ENCODE assay signal across 11 cellular contexts in genomic region chr4:24794111-24794860, GRCh38. TPM values are rescaled to one million over a fixed set of nuclear protein-coding genes. Genes with fewer than 3 reads are reported as not detected.
A peak's percentile ranks its signal among the peaks of the same experiment; 100 is the strongest.
DNase-seq lines count a peak whose midpoint lies in the region; ATAC-seq and TF ChIP-seq lines count a peak whose summit lies in the region.
"Had no signal": no experiment of that assay in that cellular context is flagged by ENCODE, and none has a peak within 500 bp of the region (broad histone marks: within the 10 kb centered on the region; RNA-seq: fewer than 3 reads in every experiment).

No MANE protein-coding gene starts in this region.

- DNase-seq in SK-N-SH, result no peak
- peak; percentile 28 to 32 for DNase-seq in heart right ventricle
- peak; percentile 41 to 60 for DNase-seq in psoas muscle
- DNase-seq in MV-4-11 (lab: John Stamatoyannopoulos, UW), result no peak
- no peak for DNase-seq in NCI-H2029 treated with DMSO at 0.1 percent for 48 hours (lab: John Stamatoyannopoulos, UW)
- no peak for DNase-seq in GF-D8 (lab: John Stamatoyannopoulos, UW)
- DNase-seq: Karpas-422 had no signal

- POLR2A ChIA-PET in SK-N-SH (lab: Yijun Ruan, JAX), result no interaction called here

- no peak overlapping the region for H3K27ac ChIP-seq in BLaER1
- peak overlapping the region in 1 of 2 experiments; percentile 72; a peak in 3 of 4 replicates for H3K27ac ChIP-seq in SK-N-SH (ENCODE audit: low read depth in 2 of 2, low read length in 1 of 2)
- H3K27ac ChIP-seq in heart right ventricle, result peak overlapping the region; percentile 39 to 90 (median 85)
- peak overlapping the region; percentile 74 for H3K27ac ChIP-seq in psoas muscle

- H4K20me1 ChIP-seq in BLaER1, result no peaks in the 10 kb centered on the region
- H4K20me1 ChIP-seq in SK-N-SH (ENCODE audit: insufficient read depth), result no peaks in the 10 kb centered on the region

- peak; percentile 25 to 64 (median 44) for ATAC-seq in heart right ventricle
- peak in 3 of 4 donors; percentile 41 to 65 (median 54) for ATAC-seq in psoas muscle
- ATAC-seq in HG02571 (IDR thresholded peaks at IDR 0.05; ENCODE audit: unreplicated experiment), result no peak

- 43% methylated on average over 10 of the region's 16 CpGs for WGBS in SK-N-SH (ENCODE audit: low lambda C conversion rate)
- 45 to 49% methylated on average over 16 of the region's 16 CpGs for WGBS in heart right ventricle, 2 donors
- 51 to 56% (median 53%) methylated on average over 16 of the region's 16 CpGs for WGBS in psoas muscle, 3 donors

- TF ChIP-seq EP300 in SK-N-SH (IDR thresholded peaks at IDR 0.05; ENCODE audit: borderline replicate concordance in 1 of 2, low read depth in 1 of 2, low read length in 1 of 2), result no peak

- no peaks in the 10 kb centered on the region for H3K9me2 ChIP-seq in SK-N-SH

- no peaks in the 10 kb centered on the region for H3K27me3 ChIP-seq in BLaER1
- no peaks in the 10 kb centered on the region for H3K27me3 ChIP-seq in SK-N-SH (ENCODE audit: insufficient read depth)
- peaks cover 0 to 12% (median 2%) of the 10 kb centered on the region in 7 donors for H3K27me3 ChIP-seq in heart right ventricle
- H3K27me3 ChIP-seq in psoas muscle (ENCODE audit: insufficient read depth in 3 of 3, low read length in 2 of 3), result no peaks in the 10 kb centered on the region

- H3K9me3 ChIP-seq in BLaER1, result peaks cover 3% of the 10 kb centered on the region
- H3K9me3 ChIP-seq in SK-N-SH, result no peaks in the 10 kb centered on the region
- H3K9me3 ChIP-seq in heart right ventricle, result no peaks in the 10 kb centered on the region
- H3K9me3 ChIP-seq in psoas muscle, result no peaks in the 10 kb centered on the region

- H3K4me3 ChIP-seq in BLaER1 (no peak overlapping the region), SK-N-SH (ENCODE audit: low read depth in 2 of 2, low read length in 1 of 2) (no peak overlapping the region), heart right ventricle (peak overlapping the region in 7 of 10 donors; percentile 1 to 54 (median 48)), psoas muscle (peak overlapping the region; percentile 55)

- H3K4me1 ChIP-seq in BLaER1, result peaks cover 28% of the 10 kb centered on the region
- peaks cover 2 to 11% of the 10 kb centered on the region in 2 experiments; a peak in 2 of 4 replicates for H3K4me1 ChIP-seq in SK-N-SH (ENCODE audit: control insufficient read depth in 1 of 2, insufficient read depth in 2 of 2, low read depth in 1 of 2, low read length in 1 of 2)
- peaks cover 0 to 36% (median 15%) of the 10 kb centered on the region in 9 donors for H3K4me1 ChIP-seq in heart right ventricle
- peaks cover 18% of the 10 kb centered on the region for H3K4me1 ChIP-seq in psoas muscle

- H2AFZ ChIP-seq in SK-N-SH (ENCODE audit: low read depth), result peak overlapping the region; percentile 82; the same call in 1 of the 2 replicates

- TF ChIP-seq CTCF in SK-N-SH (IDR thresholded peaks at IDR 0.05) (no peak), heart right ventricle (IDR thresholded peaks at IDR 0.05) (no peak), psoas muscle (IDR thresholded peaks at IDR 0.05) (no peak)

- TF ChIP-seq RAD21 in SK-N-SH (IDR thresholded peaks at IDR 0.05; ENCODE audit: low read length), result no peak

- peaks cover 15% of the 10 kb centered on the region for H3F3A ChIP-seq in SK-N-SH (replicated peaks; ENCODE audit: insufficient read depth)

- CTCF ChIA-PET in SK-N-SH (lab: Yijun Ruan, JAX), result interaction anchor here (1.3 kb wide), 1 partner anchor 9 kb away, joined by 3 read pairs; no protein-coding TSS in a partner anchor

- intact Hi-C loops in heart right ventricle (cut with DNase I), result loop anchor here in 5 of 10 donors (2.0 to 10.0 kb wide), 3 partner anchors 119 to 309 kb away; partner anchors contain the start of genes DHX15 (in 3 of the 5) and CCDC149 (in 1 of the 5)
- intact Hi-C loops in psoas muscle (cut with DNase I), result loop anchor here in 1 of 2 donors (5.0 to 10.0 kb wide), 2 partner anchors 42 to 209 kb away; partner anchors contain the start of gene DHX15

- H3K79me2 ChIP-seq in SK-N-SH (ENCODE audit: insufficient read depth), result no peaks in the 10 kb centered on the region

- H3K36me3 ChIP-seq in BLaER1, result no peaks in the 10 kb centered on the region; the same call in 1 of the 2 replicates
- H3K36me3 ChIP-seq in SK-N-SH (replicated peaks in 1 of 2; ENCODE audit: control insufficient read depth in 1 of 2, insufficient read depth in 2 of 2, low read length in 1 of 2), result no peaks in the 10 kb centered on the region
- no peaks in the 10 kb centered on the region for H3K36me3 ChIP-seq in heart right ventricle
- no peaks in the 10 kb centered on the region for H3K36me3 ChIP-seq in psoas muscle (ENCODE audit: insufficient read depth in 1 of 2, low read depth in 1 of 2)

- no peak overlapping the region for H3K9ac ChIP-seq in BLaER1
- H3K9ac ChIP-seq in SK-N-SH, result no peak overlapping the region; the same call in 1 of the 2 replicates

- H3K4me2 ChIP-seq in BLaER1, result 0 out of 2 replicates have a peak overlapping the region, but pooled peaks have one; percentile 14
- H3K4me2 ChIP-seq in SK-N-SH, result peak overlapping the region; percentile 77

TF ChIP-seq in SK-N-SH, 30 proteins besides CTCF, POLR2A, EP300 and RAD21:
- TF ChIP-seq RXRA (IDR thresholded peaks at IDR 0.05; ENCODE audit: borderline replicate concordance, low read depth) (0 out of 2 replicates have a peak, but pooled peaks have one; percentile 15), TAF1 (IDR thresholded peaks at IDR 0.05; ENCODE audit: borderline replicate concordance, low read depth, low read length) (no peak), JUND (IDR thresholded peaks at IDR 0.05) (peak; percentile 44; the same call in 1 of the 2 replicates), TCF12 (IDR thresholded peaks at IDR 0.05) (peak; percentile 34), MEF2A (IDR thresholded peaks at IDR 0.05; ENCODE audit: borderline replicate concordance, low read depth) (peak; percentile 60; the same call in 1 of the 2 replicates), MAX (IDR thresholded peaks at IDR 0.05; ENCODE audit: low read depth) (0 out of 2 replicates have a peak, but pooled peaks have one; percentile 23), FOSL2 (IDR thresholded peaks at IDR 0.05; ENCODE audit: borderline replicate concordance, low read depth) (peak; percentile 55; the same call in 1 of the 2 replicates), ELF1 (IDR thresholded peaks at IDR 0.05) (no peak), EZH2phosphoT487 (IDR thresholded peaks at IDR 0.05; ENCODE audit: borderline replicate concordance, low read depth) (no peak)
- TF ChIP-seq, protein P1, sequence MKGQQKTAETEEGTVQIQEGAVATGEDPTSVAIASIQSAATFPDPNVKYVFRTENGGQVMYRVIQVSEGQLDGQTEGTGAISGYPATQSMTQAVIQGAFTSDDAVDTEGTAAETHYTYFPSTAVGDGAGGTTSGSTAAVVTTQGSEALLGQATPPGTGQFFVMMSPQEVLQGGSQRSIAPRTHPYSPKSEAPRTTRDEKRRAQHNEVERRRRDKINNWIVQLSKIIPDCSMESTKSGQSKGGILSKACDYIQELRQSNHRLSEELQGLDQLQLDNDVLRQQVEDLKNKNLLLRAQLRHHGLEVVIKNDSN (IDR thresholded peaks at IDR 0.05; ENCODE audit: borderline replicate concordance, low read depth), result no peak

RNA-seq across cellular contexts. Expression of gene SOD3, which starts 1.1 kb away (rescaled TPM):
- polyA plus RNA-seq in SK-N-SH (2012; rRNA removed), result 12.0 and 21.6 TPM in 2 replicates
- 12.9 and 23.2 TPM in 2 replicates for polyA plus RNA-seq in SK-N-SH (2012; cell fraction: cytosol; rRNA removed)
- 25.5 and 31.9 TPM in 2 replicates for polyA plus RNA-seq in SK-N-SH (2012; cell fraction: nucleus; rRNA removed)
- 100 to 1,000 TPM in 2 of 10 donors, 10 to 100 TPM in 8; 30.3 to 118 (median 56.2) TPM for total RNA-seq in heart right ventricle
- polyA plus RNA-seq in heart right ventricle, result 10 to 100 TPM; 15.1 to 31.9 TPM
- 10 to 100 TPM in 2 of 4 donors, 1 to 10 TPM in 2; 3.8 to 15.6 (median 9.2) TPM for total RNA-seq in psoas muscle
- polyA plus RNA-seq in psoas muscle, result 1 to 10 TPM; 1.5 to 5.3 (median 2.6) TPM
- total RNA-seq: bronchial epithelial cell, OCI-LY7 had no signal

Comparison
In these comparisons a context has a peak if more than half of its experiments do, and no peak if none do; other contexts are left out.
1. H3K4me3 ChIP-seq: peak in heart right ventricle (7 of 10) and psoas muscle (single experiment); none in BLaER1 (single experiment) and SK-N-SH (0 of 2).
2. DNase-seq: peak in heart right ventricle (2 of 2) and psoas muscle (2 of 2); none in SK-N-SH (single experiment), MV-4-11 (single experiment), NCI-H2029 treated with DMSO at 0.1 percent for 48 hours (single experiment) and GF-D8 (single experiment).